Comparison of ENCODE assay signal across 14 cellular contexts in the genomic region with DNA sequence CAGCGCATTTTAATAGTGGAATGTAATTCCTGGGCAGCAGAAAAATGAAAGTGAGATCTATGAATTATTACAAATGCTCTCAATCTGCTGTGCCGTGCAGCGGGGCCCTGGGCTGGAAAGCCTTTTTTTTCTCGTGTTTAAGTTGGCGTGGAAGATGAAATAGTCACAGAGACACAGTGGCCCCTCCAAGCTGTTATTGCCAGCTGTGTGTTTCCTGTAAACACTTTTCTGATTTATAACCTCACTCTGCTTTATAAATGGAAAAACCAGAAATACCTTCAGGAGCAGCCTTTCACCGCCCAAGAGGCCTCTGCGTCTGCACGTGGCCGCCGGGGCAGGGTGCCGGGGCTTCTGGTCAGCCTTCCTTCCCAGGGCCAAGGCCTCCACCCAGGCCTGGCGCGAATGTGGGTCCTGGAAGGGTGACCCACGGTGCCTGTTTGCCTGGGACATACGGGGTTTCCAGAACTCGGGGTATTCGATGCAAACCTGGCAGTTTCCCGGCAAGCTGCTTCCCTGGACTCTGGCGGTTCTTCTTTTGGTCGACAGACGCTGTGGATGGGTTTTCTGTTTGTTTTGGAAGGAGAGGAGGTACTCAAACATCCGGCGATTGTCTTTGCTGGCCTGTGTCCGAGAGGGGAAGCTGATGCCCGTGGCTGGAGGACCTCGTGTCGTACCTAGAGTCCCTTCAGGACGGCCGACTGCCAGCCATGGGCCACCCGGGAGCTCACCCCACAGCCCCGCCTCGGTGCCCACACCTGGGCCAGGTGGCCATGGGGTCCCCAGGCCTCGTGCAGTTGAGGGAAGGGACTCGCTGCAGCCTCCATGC.
A peak's percentile ranks its signal among the peaks of the same experiment; 100 is the strongest.
DNase-seq lines count a peak whose midpoint lies in the region; ATAC-seq and TF ChIP-seq lines count a peak whose summit lies in the region.
"Had no signal": no experiment of that assay in that cellular context is flagged by ENCODE, and none has a peak within 500 bp of the region (broad histone marks: within the 10 kb centered on the region; RNA-seq: fewer than 3 reads in every experiment).

No MANE protein-coding gene starts in this region.

- TF ChIP-seq CTCF in Panc1 (IDR thresholded peaks at IDR 0.05) (peak; percentile 46), upper lobe of right lung (IDR thresholded peaks at IDR 0.05) (no peak)

- in situ Hi-C loops in Panc1 (cut with HindIII; ENCODE audit: low pct_unique_long_range_greater_than_20kb, low sequenced_read_pairs) = no loop called here

- H3K9me3 ChIP-seq in Panc1 (ENCODE audit: control insufficient read depth, insufficient read depth, low read depth, low read length) (no peaks in the 10 kb centered on the region), upper lobe of right lung (no peaks in the 10 kb centered on the region)
- H3K9me3 ChIP-seq in CD8-positive, alpha-beta memory T cell (ENCODE audit: low read length) = no peaks in the 10 kb centered on the region
- H3K9me3 ChIP-seq: transverse colon had no signal

- intact Hi-C loops in Right ventricle myocardium superior (cut with DNase I) = no loop called here
- intact Hi-C loops in cardiac septum (cut with DNase I) = no loop called here
- intact Hi-C loops in Panc1 (cut with micrococcal nuclease; ENCODE audit: unreplicated experiment) = no loop called here
- intact Hi-C loops in left ventricle myocardium superior (cut with micrococcal nuclease) = no loop called here
- intact Hi-C loops in upper lobe of right lung (cut with DNase I) = no loop called here

- POLR2A ChIA-PET in Panc1 (lab: Charles Lee) = no interaction called here
- POLR2A ChIA-PET in CD8-positive, alpha-beta memory T cell (lab: Charles Lee) = no interaction called here

- H3K36me3 Mint-ChIP-seq in CD8-positive, alpha-beta memory T cell = no peaks in the 10 kb centered on the region
- H3K36me3 Mint-ChIP-seq: activated CD8-positive, alpha-beta memory T cell treated with anti-CD3 and anti-CD28 coated beads, Interleukin-2, amount 10 ng/mL, durations not matched to agents 7 days and 5 days had no signal

- H3K4me1 Mint-ChIP-seq in CD8-positive, alpha-beta memory T cell = no peaks in the 10 kb centered on the region
- H3K4me1 Mint-ChIP-seq: activated CD8-positive, alpha-beta memory T cell treated with anti-CD3 and anti-CD28 coated beads, Interleukin-2, amount 10 ng/mL, durations not matched to agents 7 days and 5 days; nephron progenitor cell had no signal

- peaks cover 3 to 21% of the 10 kb centered on the region in 2 donors for H3K27me3 Mint-ChIP-seq in CD8-positive, alpha-beta memory T cell
- H3K27me3 Mint-ChIP-seq: activated CD8-positive, alpha-beta memory T cell treated with anti-CD3 and anti-CD28 coated beads, Interleukin-2, amount 10 ng/mL, durations not matched to agents 7 days and 5 days had no signal

- ATAC-seq in Right ventricle myocardium superior (ENCODE audit: poor library complexity) (peak; percentile 29), Panc1 (no peak), left ventricle myocardium superior (peak; percentile 50), upper lobe of right lung (peak; percentile 16)

- H3K9me3 Mint-ChIP-seq in CD8-positive, alpha-beta memory T cell = no peaks in the 10 kb centered on the region
- H3K9me3 Mint-ChIP-seq: nephron progenitor cell had no signal

- BruUV-seq in Panc1 (replicated peaks; lab: Mats Ljungman, UMichigan) = no TSS peak

- peak overlapping the region in 1 of 7 donors; percentile 40 for H3K4me3 Mint-ChIP-seq in CD8-positive, alpha-beta memory T cell
- H3K4me3 Mint-ChIP-seq: activated CD8-positive, alpha-beta memory T cell treated with anti-CD3 and anti-CD28 coated beads, Interleukin-2, amount 10 ng/mL, durations not matched to agents 7 days and 5 days; nephron progenitor cell had no signal

- H3K36me3 ChIP-seq in Panc1 (ENCODE audit: control insufficient read depth, insufficient read depth, low read length) (no peaks in the 10 kb centered on the region), upper lobe of right lung (no peaks in the 10 kb centered on the region)
- H3K36me3 ChIP-seq in CD8-positive, alpha-beta memory T cell (ENCODE audit: insufficient read depth, low read length) = no peaks in the 10 kb centered on the region
- H3K36me3 ChIP-seq: transverse colon had no signal

- no peak overlapping the region for H3K27ac Mint-ChIP-seq in CD8-positive, alpha-beta memory T cell
- H3K27ac Mint-ChIP-seq: activated CD8-positive, alpha-beta memory T cell treated with anti-CD3 and anti-CD28 coated beads, Interleukin-2, amount 10 ng/mL, durations not matched to agents 7 days and 5 days; nephron progenitor cell had no signal

- no peak for DNase-seq in Right ventricle myocardium superior
- DNase-seq in cardiac septum (ENCODE audit: low spot score) = no peak
- no peak for DNase-seq in Panc1 (ENCODE audit: low read depth, low spot score)
- DNase-seq in left ventricle myocardium superior = peak; percentile 41
- no peak for DNase-seq in upper lobe of right lung
- DNase-seq in CD8-positive, alpha-beta memory T cell = no peak
- DNase-seq in AML-193 (lab: John Stamatoyannopoulos, UW) = no peak
- DNase-seq in cortex of kidney (lab: John Stamatoyannopoulos, UW) = no peak
- DNase-seq: activated CD8-positive, alpha-beta memory T cell treated with anti-CD3 and anti-CD28 coated beads, Interleukin-2, amount 10 ng/mL, durations not matched to agents 7 days and 5 days; activated naive CD4-positive, alpha-beta T cell; NCI-H1105; transverse colon had no signal

- no peak overlapping the region for H3K27ac ChIP-seq in Panc1 (ENCODE audit: low read length)
- H3K27ac ChIP-seq in upper lobe of right lung = no peak overlapping the region
- H3K27ac ChIP-seq in CD8-positive, alpha-beta memory T cell (ENCODE audit: low read depth, low read length) = no peak overlapping the region
- H3K27ac ChIP-seq: transverse colon had no signal

- H3K27me3 ChIP-seq in Panc1 (ENCODE audit: control insufficient read depth, insufficient read depth, low read length) (no peaks in the 10 kb centered on the region), upper lobe of right lung (peaks cover 8% of the 10 kb centered on the region)
- no peaks in the 10 kb centered on the region for H3K27me3 ChIP-seq in CD8-positive, alpha-beta memory T cell (ENCODE audit: insufficient read depth, low read length, poor library complexity, severe bottlenecking)
- H3K27me3 ChIP-seq: transverse colon had no signal

- H3K4me1 ChIP-seq in Panc1 (ENCODE audit: control insufficient read depth, insufficient read depth, low read length) = no peaks in the 10 kb centered on the region
- no peaks in the 10 kb centered on the region for H3K4me1 ChIP-seq in upper lobe of right lung
- H3K4me1 ChIP-seq in CD8-positive, alpha-beta memory T cell (ENCODE audit: insufficient read depth, low read length) = no peaks in the 10 kb centered on the region
- H3K4me1 ChIP-seq: transverse colon had no signal

- no peak overlapping the region for H3K4me3 ChIP-seq in Panc1 (ENCODE audit: low read depth in 2 of 2, low read length in 2 of 2)
- no peak overlapping the region for H3K4me3 ChIP-seq in upper lobe of right lung
- no peak overlapping the region for H3K4me3 ChIP-seq in CD8-positive, alpha-beta memory T cell (ENCODE audit: low read length)
- H3K4me3 ChIP-seq: lung had no signal

- CTCF ChIA-PET in Panc1 (lab: Charles Lee) = no interaction called here
- CTCF ChIA-PET in CD8-positive, alpha-beta memory T cell (lab: Charles Lee) = no interaction called here
